In genomic region chr6:29949934-29950333, GRCh38 we compare ENCODE assay signal across 12 cellular contexts. TPM values are rescaled to one million over a fixed set of nuclear protein-coding genes. Genes with fewer than 3 reads are reported as not detected.
DNase-seq lines count a peak whose midpoint lies in the region; ATAC-seq and TF ChIP-seq lines count a peak whose summit lies in the region.
"Had no signal": no experiment of that assay in that cellular context is flagged by ENCODE, and none has a peak within 500 bp of the region (broad histone marks: within the 10 kb centered on the region; RNA-seq: fewer than 3 reads in every experiment).

No MANE protein-coding gene starts in this region.

- no peak overlapping the region for H4K5ac ChIP-seq in H9 (ENCODE audit: insufficient read length, low read depth, low read length)

- no peaks in the 10 kb centered on the region for H3K23me2 ChIP-seq in H9 (ENCODE audit: insufficient read length, low read depth, low read length, poor library complexity, severe bottlenecking)

- no peaks in the 10 kb centered on the region for H3K79me1 ChIP-seq in H9 (ENCODE audit: insufficient read depth, low read depth, low read length, poor library complexity, severe bottlenecking)

- DNase-seq in natural killer cell (no peak), immature natural killer cell (no peak), H9 (no peak)
- DNase-seq in natural killer cell treated with Interleukin-12 subunit alpha and Interleukin-12 subunit beta and Interleukin-15 and Interleukin-18, amount 100 ng/mL, for 72 hours (ENCODE audit: low spot score) = no peak
- DNase-seq: Calu3, DMS 273 treated with DMSO at 0.1 percent for 48 hours, GOT3 had no signal

- H2BK5ac ChIP-seq in H9 (ENCODE audit: insufficient read length, low read length) = no peak overlapping the region

- H4K20me1 ChIP-seq in H9 (ENCODE audit: control insufficient read depth, insufficient read depth, insufficient read length) = no peaks in the 10 kb centered on the region

- WGBS in H9 (ENCODE audit: extremely low coverage, insufficient read length, low lambda C conversion rate) = no CpG with 5 or more reads among the region's 7 CpGs

- H2BK120ac ChIP-seq in H9 (ENCODE audit: low read depth, low read length, poor library complexity, severe bottlenecking) = no peak overlapping the region

- H2AK5ac ChIP-seq in H9 (ENCODE audit: insufficient read length, low read length) = no peak overlapping the region

- peaks cover 26% of the 10 kb centered on the region for H3K36me3 Mint-ChIP-seq in natural killer cell
- peaks cover 15% of the 10 kb centered on the region for H3K36me3 Mint-ChIP-seq in natural killer cell treated with Interleukin-12 subunit alpha and Interleukin-12 subunit beta and Interleukin-15 and Interleukin-18, amount 100 ng/mL, for 72 hours
- peaks cover 33 to 44% (median 34%) of the 10 kb centered on the region in 3 donors for H3K36me3 Mint-ChIP-seq in immature natural killer cell
- peaks cover 13 to 28% (median 14%) of the 10 kb centered on the region in 3 experiments for H3K36me3 Mint-ChIP-seq in H9 (ENCODE audit: insufficient read depth in 1 of 3, low read depth in 3 of 3)

- ATAC-seq in natural killer cell (peak in 1 of 3 donors; percentile 8), GM21723 (IDR thresholded peaks at IDR 0.05; ENCODE audit: unreplicated experiment) (no peak)
- ATAC-seq in natural killer cell treated with Interleukin-12 subunit alpha and Interleukin-12 subunit beta and Interleukin-15 and Interleukin-18, amount 100 ng/mL, for 72 hours = no peak
- ATAC-seq: A549 had no signal

- H3K27me3 ChIP-seq in H9 (ENCODE audit: insufficient read depth, low read length) = no peaks in the 10 kb centered on the region; the same call in 1 of the 2 replicates

- no peaks in the 10 kb centered on the region for H3K9me3 ChIP-seq in H9 (ENCODE audit: control insufficient read depth, low read depth, low read length)
- H3K9me3 ChIP-seq: A549, HAP-1 had no signal

- H3K27me3 Mint-ChIP-seq in natural killer cell (ENCODE audit: low read depth in 2 of 2) = no peaks in the 10 kb centered on the region
- H3K27me3 Mint-ChIP-seq in natural killer cell treated with Interleukin-12 subunit alpha and Interleukin-12 subunit beta and Interleukin-15 and Interleukin-18, amount 100 ng/mL, for 72 hours = no peaks in the 10 kb centered on the region
- peaks cover 30 to 41% (median 37%) of the 10 kb centered on the region in 3 donors for H3K27me3 Mint-ChIP-seq in immature natural killer cell (ENCODE audit: low read depth in 3 of 3)
- peaks cover 4% of the 10 kb centered on the region; the same call in 1 of the 2 replicates for H3K27me3 Mint-ChIP-seq in H9 (ENCODE audit: low read depth)

- H4K8ac ChIP-seq in H9 (replicated peaks; ENCODE audit: insufficient read length, low read depth, low read length) = no peak overlapping the region

- H3K27ac Mint-ChIP-seq in natural killer cell (peak overlapping the region; percentile 89 to 100), immature natural killer cell (peak overlapping the region in 4 of 6 donors; percentile 24 to 82 (median 48)), H9 (no peak overlapping the region)
- peak overlapping the region in 1 of 2 donors; percentile 2 for H3K27ac Mint-ChIP-seq in natural killer cell treated with Interleukin-12 subunit alpha and Interleukin-12 subunit beta and Interleukin-15 and Interleukin-18, amount 100 ng/mL, for 72 hours

- peak; percentile 30 for TF ChIP-seq POLR2A in GM19193 (IDR thresholded peaks at IDR 0.05; ENCODE audit: extremely low read depth, insufficient read depth, insufficient read length)

- H3K4me1 Mint-ChIP-seq in natural killer cell (peaks cover 62 to 66% of the 10 kb centered on the region in 2 donors), immature natural killer cell (peaks cover 45 to 64% of the 10 kb centered on the region in 2 donors), H9 (no peaks in the 10 kb centered on the region)
- peaks cover 27 to 40% of the 10 kb centered on the region in 2 donors for H3K4me1 Mint-ChIP-seq in natural killer cell treated with Interleukin-12 subunit alpha and Interleukin-12 subunit beta and Interleukin-15 and Interleukin-18, amount 100 ng/mL, for 72 hours (ENCODE audit: low read depth in 2 of 2)

- no peaks in the 10 kb centered on the region for H3K79me2 ChIP-seq in H9 (ENCODE audit: insufficient read depth, low read length)

- no peak overlapping the region for H3K9ac ChIP-seq in H9 (ENCODE audit: extremely low read depth, insufficient read length, low read length)

- H2BK20ac ChIP-seq in H9 (ENCODE audit: low read depth, low read length, poor library complexity, severe bottlenecking) = no peak overlapping the region

- H3K4me1 ChIP-seq in H9 (ENCODE audit: insufficient read depth, low read length) = no peaks in the 10 kb centered on the region
- H3K4me1 ChIP-seq: HAP-1 had no signal

- no peak overlapping the region for H4K91ac ChIP-seq in H9 (ENCODE audit: insufficient read length, low read depth, low read length)

- no peak overlapping the region for H3K14ac ChIP-seq in H9 (ENCODE audit: insufficient read depth, low read length)

- H2BK15ac ChIP-seq in H9 (ENCODE audit: low read depth, low read length) = no peak overlapping the region

- H3K4ac ChIP-seq in H9 (ENCODE audit: low read depth, low read length) = no peak overlapping the region

- H3K4me3 Mint-ChIP-seq in natural killer cell = peak overlapping the region; percentile 70
- H3K4me3 Mint-ChIP-seq in natural killer cell treated with Interleukin-12 subunit alpha and Interleukin-12 subunit beta and Interleukin-15 and Interleukin-18, amount 100 ng/mL, for 72 hours = no peak overlapping the region
- H3K4me3 Mint-ChIP-seq in immature natural killer cell = peak overlapping the region in 1 of 5 donors; percentile 10
- no peak overlapping the region for H3K4me3 Mint-ChIP-seq in H9
- H3K4me3 Mint-ChIP-seq: CD14-positive monocyte had no signal

- H3K9me3 Mint-ChIP-seq in natural killer cell = no peaks in the 10 kb centered on the region
- no peaks in the 10 kb centered on the region for H3K9me3 Mint-ChIP-seq in natural killer cell treated with Interleukin-12 subunit alpha and Interleukin-12 subunit beta and Interleukin-15 and Interleukin-18, amount 100 ng/mL, for 72 hours
- H3K9me3 Mint-ChIP-seq in immature natural killer cell = no peaks in the 10 kb centered on the region
- no peaks in the 10 kb centered on the region for H3K9me3 Mint-ChIP-seq in H9

- H3K27ac ChIP-seq in H9 (ENCODE audit: insufficient read length, low read depth, low read length) = no peak overlapping the region
- H3K27ac ChIP-seq: A549 had no signal

- H3K23ac ChIP-seq in H9 (ENCODE audit: insufficient read length, low read depth, low read length) = no peak overlapping the region

- TF ChIP-seq CTCF in natural killer cell (IDR thresholded peaks at IDR 0.05) (no peak), H9 (conservative IDR thresholded peaks at IDR 0.05) (no peak)

- H2BK12ac ChIP-seq in H9 (ENCODE audit: insufficient read length, low read depth, low read length) = no peak overlapping the region

- H3T11ph ChIP-seq in H9 (ENCODE audit: low read length) = no peak overlapping the region

- intact Hi-C loops in natural killer cell (cut with micrococcal nuclease) = loop anchor here (10.0 kb wide), 1 partner anchor 225 kb away; the partner anchor contains the start of gene HLA-F

- H2AFZ ChIP-seq in H9 (ENCODE audit: low read length) = no peak overlapping the region

- no peak overlapping the region for H3K4me2 ChIP-seq in H9 (ENCODE audit: insufficient read depth, insufficient read length, low read length)
- H3K4me2 ChIP-seq: A549 had no signal

- H3K18ac ChIP-seq in H9 (ENCODE audit: insufficient read length, low read depth, low read length) = no peak overlapping the region

- H3K56ac ChIP-seq in H9 (ENCODE audit: insufficient read length, low read depth, low read length) = no peak overlapping the region

RNA-seq across cellular contexts. Expression of gene HLA-A, which starts 7.6 kb away (rescaled TPM):
- total RNA-seq in natural killer cell = 1,000 to 10,000 TPM; 2,088 to 2,855 (median 2,731) TPM
- total RNA-seq in natural killer cell treated with Interleukin-12 subunit alpha and Interleukin-12 subunit beta and Interleukin-15 and Interleukin-18, amount 100 ng/mL, for 72 hours = 1,000 to 10,000 TPM; 1,618 to 3,352 TPM
- polyA plus RNA-seq in immature natural killer cell = 1,000 to 10,000 TPM; 2,780 to 4,438 (median 4,182) TPM
- 248 and 252 TPM in 2 replicates for total RNA-seq in H9 (2021)

Comparison
In these comparisons a context has a peak if more than half of its experiments do, and no peak if none do; other contexts are left out.
1. H3K27ac Mint-ChIP-seq: peak in natural killer cell (2 of 2) and immature natural killer cell (4 of 6); none in H9 (0 of 3).